In genomic region chr1:160818207-160818935, GRCh38 we compare ENCODE assay signal across 25 cellular contexts. TPM values are rescaled to one million over a fixed set of nuclear protein-coding genes. Genes with fewer than 3 reads are reported as not detected.
DNase-seq lines count a peak whose midpoint lies in the region; ATAC-seq and TF ChIP-seq lines count a peak whose summit lies in the region.
"Had no signal": no experiment of that assay in that cellular context is flagged by ENCODE, and none has a peak within 500 bp of the region (broad histone marks: within the 10 kb centered on the region; RNA-seq: fewer than 3 reads in every experiment).

No MANE protein-coding gene starts in this region.

- no peaks in the 10 kb centered on the region for H3K9me3 Mint-ChIP-seq in activated naive CD4-positive, alpha-beta T cell treated with anti-CD3 and anti-CD28 coated beads, Interleukin-2, amount 50 U/mL, for 24 hours
- H3K9me3 Mint-ChIP-seq in activated naive CD4-positive, alpha-beta T cell treated with anti-CD3 and anti-CD28 coated beads for 36 hours, result no peaks in the 10 kb centered on the region
- no peaks in the 10 kb centered on the region for H3K9me3 Mint-ChIP-seq in IgD-negative memory B cell
- H3K9me3 Mint-ChIP-seq in type B pancreatic cell, result no peaks in the 10 kb centered on the region
- H3K9me3 Mint-ChIP-seq: immature natural killer cell, T-cell had no signal

- H3K36me3 ChIP-seq in heart right ventricle, result no peaks in the 10 kb centered on the region
- H3K36me3 ChIP-seq: ascending aorta, gastrocnemius medialis, transverse colon had no signal

- CTCF ChIA-PET in activated naive CD4-positive, alpha-beta T cell treated with anti-CD3 and anti-CD28 coated beads for 36 hours (lab: Charles Lee), result interaction anchor here (0.6 to 1.5 kb wide), 10 partner anchors 12 to 279 kb away, joined by 3 to 7 read pairs (median 4); no protein-coding TSS in a partner anchor

- H3K27me3 ChIP-seq in heart right ventricle, result peaks cover 0 to 28% (median 10%) of the 10 kb centered on the region in 7 donors
- H3K27me3 ChIP-seq: ascending aorta, BLaER1, gastrocnemius medialis, transverse colon had no signal

- H3K27ac ChIP-seq in heart right ventricle, result no peak overlapping the region
- H3K27ac ChIP-seq: ascending aorta, BLaER1, gastrocnemius medialis, parathyroid adenoma, transverse colon had no signal

- H3K4me3 Mint-ChIP-seq in activated naive CD4-positive, alpha-beta T cell treated with anti-CD3 and anti-CD28 coated beads, Interleukin-2, amount 50 U/mL, for 24 hours, result no peak overlapping the region
- no peak overlapping the region for H3K4me3 Mint-ChIP-seq in activated naive CD4-positive, alpha-beta T cell treated with anti-CD3 and anti-CD28 coated beads for 36 hours
- H3K4me3 Mint-ChIP-seq in IgD-negative memory B cell (no peak overlapping the region), type B pancreatic cell (no peak overlapping the region)
- H3K4me3 Mint-ChIP-seq: immature natural killer cell, T-cell had no signal

- H3K4me3 ChIP-seq in heart right ventricle, result no peak overlapping the region
- H3K4me3 ChIP-seq: ascending aorta, BLaER1, gastrocnemius medialis, transverse colon had no signal

- intact Hi-C loops in activated naive CD4-positive, alpha-beta T cell treated with anti-CD3 and anti-CD28 coated beads for 36 hours (cut with micrococcal nuclease), result no loop called here
- intact Hi-C loops in heart right ventricle (cut with DNase I), result no loop called here

- H3K4me1 Mint-ChIP-seq in activated naive CD4-positive, alpha-beta T cell treated with anti-CD3 and anti-CD28 coated beads, Interleukin-2, amount 50 U/mL, for 24 hours, result peaks cover 13% of the 10 kb centered on the region
- peaks cover 4% of the 10 kb centered on the region for H3K4me1 Mint-ChIP-seq in activated naive CD4-positive, alpha-beta T cell treated with anti-CD3 and anti-CD28 coated beads for 36 hours (ENCODE audit: low read depth)
- peaks cover 0 to 9% (median 4%) of the 10 kb centered on the region in 3 donors for H3K4me1 Mint-ChIP-seq in IgD-negative memory B cell
- peaks cover 7% of the 10 kb centered on the region for H3K4me1 Mint-ChIP-seq in type B pancreatic cell (ENCODE audit: unreplicated experiment)

- no peaks in the 10 kb centered on the region for H3K27me3 Mint-ChIP-seq in activated naive CD4-positive, alpha-beta T cell treated with anti-CD3 and anti-CD28 coated beads, Interleukin-2, amount 50 U/mL, for 24 hours
- H3K27me3 Mint-ChIP-seq in activated naive CD4-positive, alpha-beta T cell treated with anti-CD3 and anti-CD28 coated beads for 36 hours (ENCODE audit: low read depth), result no peaks in the 10 kb centered on the region
- H3K27me3 Mint-ChIP-seq in IgD-negative memory B cell, result no peaks in the 10 kb centered on the region
- H3K27me3 Mint-ChIP-seq in type B pancreatic cell, result peaks cover 5% of the 10 kb centered on the region
- H3K27me3 Mint-ChIP-seq: T-cell had no signal

- H3K4me1 ChIP-seq in heart right ventricle, result no peaks in the 10 kb centered on the region
- H3K4me1 ChIP-seq: ascending aorta, BLaER1, gastrocnemius medialis, parathyroid adenoma, transverse colon had no signal

- ATAC-seq in HG02763 (IDR thresholded peaks at IDR 0.05; ENCODE audit: unreplicated experiment), result no peak
- ATAC-seq in heart right ventricle, result no peak
- ATAC-seq: gastrocnemius medialis, left lobe of liver, T-cell had no signal

- TF ChIP-seq CTCF in type B pancreatic cell (conservative IDR thresholded peaks at IDR 0.05) (no peak), heart right ventricle (IDR thresholded peaks at IDR 0.05) (no peak)

- WGBS in heart right ventricle, 2 donors, result 60 to 64% methylated on average over 9 of the region's 9 CpGs

- peaks cover 26% of the 10 kb centered on the region for H3K36me3 Mint-ChIP-seq in activated naive CD4-positive, alpha-beta T cell treated with anti-CD3 and anti-CD28 coated beads, Interleukin-2, amount 50 U/mL, for 24 hours
- peaks cover 7% of the 10 kb centered on the region for H3K36me3 Mint-ChIP-seq in activated naive CD4-positive, alpha-beta T cell treated with anti-CD3 and anti-CD28 coated beads for 36 hours (ENCODE audit: low read depth)
- peaks cover 12% of the 10 kb centered on the region for H3K36me3 Mint-ChIP-seq in IgD-negative memory B cell
- H3K36me3 Mint-ChIP-seq in type B pancreatic cell, result no peaks in the 10 kb centered on the region

- H3K27ac Mint-ChIP-seq in activated naive CD4-positive, alpha-beta T cell treated with anti-CD3 and anti-CD28 coated beads, Interleukin-2, amount 50 U/mL, for 24 hours, result peak overlapping the region; percentile 63
- H3K27ac Mint-ChIP-seq in activated naive CD4-positive, alpha-beta T cell treated with anti-CD3 and anti-CD28 coated beads for 36 hours, result no peak overlapping the region
- H3K27ac Mint-ChIP-seq in IgD-negative memory B cell, result peak overlapping the region in 2 of 3 donors; percentile 35 to 93
- peak overlapping the region; percentile 25 for H3K27ac Mint-ChIP-seq in type B pancreatic cell

- H3K9me3 ChIP-seq in heart right ventricle, result no peaks in the 10 kb centered on the region
- H3K9me3 ChIP-seq: ascending aorta, BLaER1, Caco-2, gastrocnemius medialis, transverse colon had no signal

- DNase-seq in activated naive CD4-positive, alpha-beta T cell treated with anti-CD3 and anti-CD28 coated beads for 36 hours, result no peak
- DNase-seq in left kidney (ENCODE audit: low read depth, low spot score) (peak; percentile 37), type B pancreatic cell (ENCODE audit: extremely low spot score, unreplicated experiment) (no peak), heart right ventricle (no peak)
- DNase-seq: activated CD4-positive, alpha-beta T cell treated with anti-CD3 and anti-CD28 coated beads for 1 hour; activated naive CD4-positive, alpha-beta T cell treated with anti-CD3 and anti-CD28 coated beads, Interleukin-2, amount 50 U/mL, for 16 hours; Caco-2; DMS79 treated with DMSO at 0.1 percent for 48 hours; gastrocnemius medialis; hypothalamus; immature natural killer cell; Kasumi-1; NCI-H1436; NCI-H748 treated with DMSO at 0.1 percent for 48 hours; RPMI8226; T-cell; transverse colon had no signal

RNA-seq across cellular contexts. Expression of gene LY9, which starts 22.4 kb away (rescaled TPM):
- 10 to 100 TPM; 19.5 to 19.6 TPM for total RNA-seq in activated naive CD4-positive, alpha-beta T cell treated with anti-CD3 and anti-CD28 coated beads for 36 hours
- polyA plus RNA-seq in IgD-negative memory B cell (158 TPM), heart right ventricle (under 1 TPM in 1 of 2 donors, not detected in 1; 0.10 TPM)
- total RNA-seq in type B pancreatic cell (ENCODE audit: low replicate concordance) (not detected in 2 replicates), heart right ventricle (1 to 10 TPM in 1 of 10 donors, under 1 TPM in 4, not detected in 5; 0.25 to 1.4 (median 0.42) TPM)
- total RNA-seq: Caco-2, gastrocnemius medialis, SK-MEL-5 had no signal

RNA-seq across cellular contexts. Expression of gene CD244, which starts 44.3 kb away (rescaled TPM):
- under 1 TPM in 1 of 2 experiments, not detected in 1; 0.15 TPM for total RNA-seq in activated naive CD4-positive, alpha-beta T cell treated with anti-CD3 and anti-CD28 coated beads for 36 hours
- polyA plus RNA-seq in IgD-negative memory B cell (1.6 TPM), heart right ventricle (under 1 TPM in 1 of 2 donors, not detected in 1; 0.12 TPM)
- total RNA-seq in type B pancreatic cell (ENCODE audit: low replicate concordance) (0.50 and 0.56 TPM in 2 replicates), heart right ventricle (1 to 10 TPM in 1 of 10 donors, under 1 TPM in 6, not detected in 3; 0.10 to 1.5 (median 0.25) TPM)
- total RNA-seq: ascending aorta, gastrocnemius medialis had no signal

Comparison
In these comparisons a context has a peak if more than half of its experiments do, and no peak if none do; other contexts are left out.
1. RNA of gene LY9, which starts 22.4 kb away (total RNA-seq): 19.5 to 19.6 TPM in activated naive CD4-positive, alpha-beta T cell treated with anti-CD3 and anti-CD28 coated beads for 36 hours; 0.25 to 1.4 TPM in heart right ventricle and not detected in type B pancreatic cell; every median in the first group is over 4 times any median in the second.